In genomic region chr7:99112097-99112496, GRCh38 we compare ENCODE assay signal across 9 cellular contexts. TPM values are rescaled to one million over a fixed set of nuclear protein-coding genes. Genes with fewer than 3 reads are reported as not detected.
DNase-seq lines count a peak whose midpoint lies in the region; ATAC-seq and TF ChIP-seq lines count a peak whose summit lies in the region.
"Had no signal": no experiment of that assay in that cellular context is flagged by ENCODE, and none has a peak within 500 bp of the region (broad histone marks: within the 10 kb centered on the region; RNA-seq: fewer than 3 reads in every experiment).

No MANE protein-coding gene starts in this region.

- no peak overlapping the region for H3K27ac ChIP-seq in psoas muscle

- intact Hi-C loops in psoas muscle (cut with DNase I): no loop called here

- TF ChIP-seq CTCF in GM10248 (IDR thresholded peaks at IDR 0.05; ENCODE audit: control extremely low read depth, extremely low read depth, low read depth, missing control alignments) (no peak), psoas muscle (IDR thresholded peaks at IDR 0.05) (no peak)

- H3K27me3 ChIP-seq in H7 (ENCODE audit: control insufficient read depth, insufficient read depth, low read length) (no peaks in the 10 kb centered on the region), psoas muscle (ENCODE audit: insufficient read depth in 3 of 3, low read length in 2 of 3) (no peaks in the 10 kb centered on the region)

- peaks cover 40% of the 10 kb centered on the region for H3K4me1 ChIP-seq in psoas muscle

- DNase-seq in GM10248 (ENCODE audit: extremely low spot score) (peak; percentile 31), LoVo (ENCODE audit: low spot score) (peak; percentile 85), left kidney (ENCODE audit: low read depth, low spot score) (peak; percentile 35), H7 (no peak), DMS53 (lab: John Stamatoyannopoulos, UW) (no peak), NCI-H1436 (lab: John Stamatoyannopoulos, UW) (no peak), psoas muscle (no peak)
- DNase-seq: stimulated activated CD4-positive, alpha-beta T cell treated with anti-CD3 and anti-CD28 coated beads, Interleukin-1b, Interleukin-23, amount 100 ng/mL, for 48 hours had no signal

- H3K9me3 ChIP-seq in psoas muscle: peaks cover 3% of the 10 kb centered on the region

- ATAC-seq in GM21737 (IDR thresholded peaks at IDR 0.05; ENCODE audit: unreplicated experiment) (peak; percentile 85), psoas muscle (no peak)

- H3K36me3 ChIP-seq in H7 (replicated peaks; ENCODE audit: control insufficient read depth, insufficient read depth, low read length) (no peaks in the 10 kb centered on the region), psoas muscle (ENCODE audit: insufficient read depth in 1 of 2, low read depth in 1 of 2) (no peaks in the 10 kb centered on the region)

- CTCF ChIA-PET in GM10248 (lab: Yijun Ruan, JAX): interaction anchor here (0.9 to 1.6 kb wide), 6 partner anchors 9 to 26 kb away, joined by 3 to 5 read pairs (median 3); no protein-coding TSS in a partner anchor

- 64 to 74% (median 67%) methylated on average over 2 of the region's 2 CpGs for WGBS in psoas muscle, 3 donors

- H3K4me3 ChIP-seq in H7 (ENCODE audit: insufficient read depth, low read depth, low read length): no peak overlapping the region
- H3K4me3 ChIP-seq in psoas muscle: no peak overlapping the region

- POLR2A ChIA-PET in GM10248 (lab: Yijun Ruan, JAX): interaction anchor here (0.6 to 0.7 kb wide), 2 partner anchors 31 to 275 kb away, joined by 3 to 10 read pairs; no protein-coding TSS in a partner anchor

RNA-seq across cellular contexts. Expression of gene SMURF1, which starts 31.8 kb away (rescaled TPM):
- total RNA-seq in H7 (2014; rRNA removed; shearing (Covaris generic)): 19.7 and 20.2 TPM in 2 replicates
- 10 to 100 TPM in 3 of 4 donors, 1 to 10 TPM in 1; 8.8 to 16.9 (median 13.2) TPM for total RNA-seq in psoas muscle
- 10 to 100 TPM in 1 of 3 donors, 1 to 10 TPM in 2; 5.8 to 10.2 (median 6.8) TPM for polyA plus RNA-seq in psoas muscle

Comparison
In these comparisons a context has a peak if more than half of its experiments do, and no peak if none do; other contexts are left out.
1. DNase-seq: peak in GM10248 (single experiment), LoVo (single experiment) and left kidney (single experiment); none in H7 (single experiment), DMS53 (single experiment), NCI-H1436 (single experiment) and psoas muscle (0 of 2).